In the genomic region with DNA sequence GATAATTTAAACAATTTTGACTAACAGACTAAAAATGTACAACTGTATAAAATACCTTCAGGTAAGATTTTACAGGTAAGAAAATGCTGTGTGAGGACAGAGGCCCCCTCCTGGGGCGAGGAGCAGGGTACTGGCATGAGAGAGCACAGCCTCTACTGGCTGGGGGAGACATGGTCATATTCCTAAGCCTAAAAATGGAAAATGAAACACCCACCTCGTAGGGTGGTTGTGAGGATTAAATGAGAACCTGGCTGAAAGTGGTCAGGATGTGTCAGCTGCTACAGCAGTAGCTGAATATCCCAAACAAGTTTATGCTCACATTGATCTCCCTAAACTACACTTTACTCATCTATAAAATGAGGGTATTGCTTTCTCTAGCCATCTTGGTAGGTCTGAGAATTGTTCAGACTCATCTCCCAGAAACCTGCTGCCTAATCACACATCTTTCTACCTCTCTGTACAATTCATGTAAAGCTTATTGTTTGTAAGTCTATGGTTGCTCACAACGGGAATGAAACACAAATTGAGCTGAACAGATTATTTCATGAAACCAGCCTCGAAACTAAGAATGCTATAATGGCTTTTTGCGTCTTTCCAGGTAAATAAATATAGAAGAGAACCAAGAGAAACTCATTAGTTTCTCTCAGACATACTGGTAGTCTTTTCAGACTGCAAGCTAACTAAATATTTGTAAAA, we compare ENCODE assay signal across 15 cellular contexts.
"Had no signal": no experiment of that assay in that cellular context is flagged by ENCODE, and none has a peak within 500 bp of the region (broad histone marks: within the 10 kb centered on the region; RNA-seq: fewer than 3 reads in every experiment).

No MANE protein-coding gene starts in this region.

- H3K27ac ChIP-seq: ovary, spleen, thyroid gland, vagina had no signal

- H3K9me3 ChIP-seq: ovary, spleen, thyroid gland, vagina had no signal

- H3K4me1 ChIP-seq: spleen, vagina had no signal

- H3K36me3 ChIP-seq: ovary, spleen, thyroid gland, vagina had no signal

- ATAC-seq: naive thymus-derived CD8-positive, alpha-beta T cell; sciatic nerve; stimulated activated naive B cell treated with anti-CD40 and anti-IgM and Interleukin-4, amounts not matched to agents 10 μg/mL and 1 μg/mL and 100 μg/mL, for 72 hours had no signal

- H3K4me3 ChIP-seq: ovary, spleen, thyroid gland, vagina had no signal

- DNase-seq: activated B cell treated with CpG ODN at 0.5 μM for 24 hours; activated CD4-positive, alpha-beta memory T cell treated with anti-CD3 and anti-CD28 coated beads for 36 hours; activated CD4-positive, alpha-beta T cell treated with anti-CD3 and anti-CD28 coated beads for 4 hours; activated gamma-delta T cell treated with Interleukin-2 at 50 U/mL for 16 hours; activated T-cell treated with anti-CD3 and anti-CD28 coated beads for 4 hours; effector memory CD4-positive, alpha-beta T cell; naive thymus-derived CD8-positive, alpha-beta T cell; ovary; spleen; stimulated activated CD4-positive, alpha-beta T cell treated with anti-CD3 and anti-CD28 coated beads, Interleukin-4, amount 100 ng/mL, for 4 hours; stimulated activated naive B cell treated with anti-CD40 and anti-IgM and Interleukin-4, amounts not matched to agents 10 μg/mL and 1 μg/mL and 100 μg/mL, for 72 hours; T-helper 9 cell; thyroid gland had no signal

- H3K27me3 ChIP-seq: ovary, thyroid gland, vagina had no signal
